12 cellular contexts compared by ENCODE assay signal in the genomic region with DNA sequence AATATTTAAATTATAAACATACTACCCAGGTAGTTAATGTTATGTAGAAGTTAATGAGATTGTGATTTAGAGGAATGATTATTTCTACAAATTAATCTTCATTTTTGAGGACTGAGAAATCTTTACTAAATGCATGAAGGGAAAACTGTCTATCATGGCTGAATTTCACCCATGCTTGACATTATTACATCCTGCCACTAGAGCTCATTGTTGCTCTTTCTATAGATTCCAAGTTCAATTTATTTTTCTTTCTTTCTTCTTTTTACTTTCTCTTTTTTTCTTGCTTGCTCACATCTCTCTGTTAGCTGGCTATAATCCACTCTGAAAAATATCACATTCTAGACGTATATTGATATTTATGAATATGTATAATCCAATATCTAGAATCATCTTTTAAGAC.
DNase-seq lines count a peak whose midpoint lies in the region; ATAC-seq and TF ChIP-seq lines count a peak whose summit lies in the region.
"Had no signal": no experiment of that assay in that cellular context is flagged by ENCODE, and none has a peak within 500 bp of the region (broad histone marks: within the 10 kb centered on the region; RNA-seq: fewer than 3 reads in every experiment).

No MANE protein-coding gene starts in this region.

- H3K27ac ChIP-seq in DND-41 (ENCODE audit: low read length) (no peak overlapping the region), SU-DHL-6 (ENCODE audit: low read depth, low read length) (no peak overlapping the region), sigmoid colon (no peak overlapping the region)
- no peak overlapping the region for H3K27ac ChIP-seq in CD8-positive, alpha-beta T cell (ENCODE audit: low read depth, low read length)
- H3K27ac ChIP-seq: colonic mucosa, GM23248 had no signal

- intact Hi-C loops in CD8-positive, alpha-beta T cell (cut with DNase I, micrococcal nuclease), result no loop called here
- intact Hi-C loops in sigmoid colon (cut with DNase I), result no loop called here

- no peak overlapping the region for H3K4me2 ChIP-seq in DND-41 (ENCODE audit: insufficient read depth, low read length)
- no peak overlapping the region for H3K4me2 ChIP-seq in Loucy (ENCODE audit: low read depth, low read length, poor library complexity, severe bottlenecking)
- peak overlapping the region; percentile 33 for H3K4me2 ChIP-seq in SU-DHL-6 (ENCODE audit: low read depth, low read length, poor library complexity, severe bottlenecking)

- no peaks in the 10 kb centered on the region for H3K9me3 ChIP-seq in DND-41 (ENCODE audit: insufficient read depth, low read length, severe bottlenecking)
- no peaks in the 10 kb centered on the region for H3K9me3 ChIP-seq in Loucy (ENCODE audit: insufficient read depth, low read depth, low read length)
- no peaks in the 10 kb centered on the region for H3K9me3 ChIP-seq in SU-DHL-6 (ENCODE audit: insufficient read depth, low read length)
- H3K9me3 ChIP-seq in CD8-positive, alpha-beta T cell (ENCODE audit: low read length), result no peaks in the 10 kb centered on the region
- no peaks in the 10 kb centered on the region for H3K9me3 ChIP-seq in sigmoid colon
- H3K9me3 ChIP-seq: colonic mucosa had no signal

- no peak for ATAC-seq in DND-41 (ENCODE audit: insufficient read depth, low read depth)
- no peak for ATAC-seq in GM21528 (IDR thresholded peaks at IDR 0.05; ENCODE audit: low FRiP score, unreplicated experiment)
- ATAC-seq in CD8-positive, alpha-beta T cell, result no peak

- H3K9ac ChIP-seq in DND-41 (ENCODE audit: low read depth, low read length) (no peak overlapping the region), Loucy (ENCODE audit: low read depth, low read length, poor library complexity, severe bottlenecking) (no peak overlapping the region), SU-DHL-6 (ENCODE audit: low read length) (no peak overlapping the region)
- H3K9ac ChIP-seq: GM23248 had no signal

- POLR2A ChIA-PET in CD8-positive, alpha-beta T cell (lab: Charles Lee), result no interaction called here

- H3K9me2 ChIP-seq in Loucy (replicated peaks; ENCODE audit: low read depth, low read length), result no peaks in the 10 kb centered on the region
- H3K9me2 ChIP-seq in SU-DHL-6 (replicated peaks; ENCODE audit: insufficient read depth, low read length), result no peaks in the 10 kb centered on the region

- no peaks in the 10 kb centered on the region for H3K36me3 ChIP-seq in DND-41 (ENCODE audit: insufficient read depth, low read length)
- H3K36me3 ChIP-seq in Loucy (ENCODE audit: insufficient read depth, low read length), result no peaks in the 10 kb centered on the region
- no peaks in the 10 kb centered on the region for H3K36me3 ChIP-seq in SU-DHL-6 (ENCODE audit: low read length)
- H3K36me3 ChIP-seq in CD8-positive, alpha-beta T cell (ENCODE audit: insufficient read depth, low read length), result no peaks in the 10 kb centered on the region
- H3K36me3 ChIP-seq in sigmoid colon, result no peaks in the 10 kb centered on the region
- H3K36me3 ChIP-seq: colonic mucosa had no signal

- TF ChIP-seq EP300 in sigmoid colon (IDR thresholded peaks at IDR 0.05), result no peak

- H3K4me3 ChIP-seq in DND-41 (ENCODE audit: low read depth in 1 of 2, low read length in 2 of 2) (no peak overlapping the region), Loucy (ENCODE audit: low read length, poor library complexity, severe bottlenecking) (no peak overlapping the region), SU-DHL-6 (ENCODE audit: insufficient read depth, low read length, poor library complexity, severe bottlenecking) (no peak overlapping the region), sigmoid colon (no peak overlapping the region)
- no peak overlapping the region for H3K4me3 ChIP-seq in CD8-positive, alpha-beta T cell (ENCODE audit: low read depth, low read length)
- H3K4me3 ChIP-seq: colonic mucosa, GM23248 had no signal

- 72 to 79% methylated on average over 1 of the region's 1 CpG for WGBS in sigmoid colon, 2 donors

- CTCF ChIA-PET in CD8-positive, alpha-beta T cell (lab: Charles Lee), result no interaction called here

- no peaks in the 10 kb centered on the region for H3K4me1 Mint-ChIP-seq in CD8-positive, alpha-beta T cell (ENCODE audit: low read depth)
- H3K4me1 Mint-ChIP-seq: memory B cell had no signal

- TF ChIP-seq CTCF in DND-41 (IDR thresholded peaks at IDR 0.05; ENCODE audit: borderline replicate concordance, extremely low read depth, low read length, poor library complexity, severe bottlenecking) (peak; percentile 33), Loucy (conservative IDR thresholded peaks at IDR 0.05; ENCODE audit: low read length) (peak; percentile 69), SU-DHL-6 (IDR thresholded peaks at IDR 0.05; ENCODE audit: insufficient read depth, low read length, poor library complexity, severe bottlenecking) (no peak), sigmoid colon (IDR thresholded peaks at IDR 0.05) (no peak)
- TF ChIP-seq CTCF in CD8-positive, alpha-beta T cell (IDR thresholded peaks at IDR 0.05), result no peak

- H3F3A ChIP-seq in Loucy (ENCODE audit: low read depth) (no peaks in the 10 kb centered on the region), SU-DHL-6 (ENCODE audit: insufficient read depth) (no peaks in the 10 kb centered on the region)

- no peaks in the 10 kb centered on the region for H3K36me3 Mint-ChIP-seq in CD8-positive, alpha-beta T cell
- H3K36me3 Mint-ChIP-seq: memory B cell had no signal

- no peak overlapping the region for H2AFZ ChIP-seq in DND-41 (ENCODE audit: low read depth, low read length)
- H2AFZ ChIP-seq in Loucy (ENCODE audit: low read length), result no peak overlapping the region; the same call in 1 of the 2 replicates
- peak overlapping the region; percentile 60 for H2AFZ ChIP-seq in SU-DHL-6 (ENCODE audit: low read depth, low read length, severe bottlenecking)
- H2AFZ ChIP-seq: GM23248 had no signal

- TF ChIP-seq POLR2A in sigmoid colon (IDR thresholded peaks at IDR 0.05), result no peak

- H3K27me3 Mint-ChIP-seq in CD8-positive, alpha-beta T cell (ENCODE audit: low read depth), result no peaks in the 10 kb centered on the region
- H3K27me3 Mint-ChIP-seq: memory B cell had no signal

- H4K20me1 ChIP-seq in DND-41 (ENCODE audit: insufficient read depth, low read length) (no peaks in the 10 kb centered on the region), Loucy (ENCODE audit: insufficient read depth, low read length, poor library complexity, severe bottlenecking) (no peaks in the 10 kb centered on the region), SU-DHL-6 (ENCODE audit: low read depth, low read length) (no peaks in the 10 kb centered on the region)

- H3K4me1 ChIP-seq in DND-41 (ENCODE audit: insufficient read depth, low read length) (no peaks in the 10 kb centered on the region), Loucy (ENCODE audit: insufficient read depth, low read length, poor library complexity, severe bottlenecking) (no peaks in the 10 kb centered on the region), sigmoid colon (no peaks in the 10 kb centered on the region)
- H3K4me1 ChIP-seq in CD8-positive, alpha-beta T cell (ENCODE audit: insufficient read depth, low read length), result no peaks in the 10 kb centered on the region
- H3K4me1 ChIP-seq: colonic mucosa had no signal

- H3K27ac Mint-ChIP-seq in CD8-positive, alpha-beta T cell, result no peak overlapping the region
- H3K27ac Mint-ChIP-seq: memory B cell had no signal

- no peaks in the 10 kb centered on the region for H3K27me3 ChIP-seq in DND-41 (ENCODE audit: insufficient read depth, low read length, poor library complexity)
- no peaks in the 10 kb centered on the region for H3K27me3 ChIP-seq in Loucy (ENCODE audit: insufficient read depth, low read length, poor library complexity, severe bottlenecking)
- H3K27me3 ChIP-seq in SU-DHL-6 (ENCODE audit: low read length), result no peaks in the 10 kb centered on the region
- no peaks in the 10 kb centered on the region for H3K27me3 ChIP-seq in CD8-positive, alpha-beta T cell (ENCODE audit: insufficient read depth, low read length)
- H3K27me3 ChIP-seq in sigmoid colon, result no peaks in the 10 kb centered on the region
- H3K27me3 ChIP-seq: colonic mucosa had no signal

- no peak overlapping the region for H3K4me3 Mint-ChIP-seq in CD8-positive, alpha-beta T cell
- H3K4me3 Mint-ChIP-seq: memory B cell had no signal

- H3K79me2 ChIP-seq in DND-41 (ENCODE audit: insufficient read depth, low read length), result no peaks in the 10 kb centered on the region
- no peaks in the 10 kb centered on the region for H3K79me2 ChIP-seq in Loucy (ENCODE audit: insufficient read depth, low read length)
- H3K79me2 ChIP-seq in SU-DHL-6 (ENCODE audit: insufficient read depth, low read length), result no peaks in the 10 kb centered on the region

- DNase-seq in DND-41, result no peak
- DNase-seq in iris pigment epithelial cell (ENCODE audit: low read depth), result peak; percentile 12
- DNase-seq in CD8-positive, alpha-beta T cell, result no peak
- no peak for DNase-seq in sigmoid colon
- no peak for DNase-seq in NCI-H345 (lab: John Stamatoyannopoulos, UW)
- DNase-seq: colonic mucosa, GM23248, NCI-H1105 treated with DMSO at 0.1 percent for 48 hours had no signal

- H3K9me3 Mint-ChIP-seq in CD8-positive, alpha-beta T cell, result peaks cover 5% of the 10 kb centered on the region
- H3K9me3 Mint-ChIP-seq: memory B cell had no signal

Comparison
In these comparisons a context has a peak if more than half of its experiments do, and no peak if none do; other contexts are left out.
1. CTCF ChIP-seq: peak in DND-41 (single experiment) and Loucy (single experiment); none in SU-DHL-6 (single experiment), CD8-positive, alpha-beta T cell (single experiment) and sigmoid colon (0 of 4).